1 cellular context compared by ENCODE assay signal in the genomic region with DNA sequence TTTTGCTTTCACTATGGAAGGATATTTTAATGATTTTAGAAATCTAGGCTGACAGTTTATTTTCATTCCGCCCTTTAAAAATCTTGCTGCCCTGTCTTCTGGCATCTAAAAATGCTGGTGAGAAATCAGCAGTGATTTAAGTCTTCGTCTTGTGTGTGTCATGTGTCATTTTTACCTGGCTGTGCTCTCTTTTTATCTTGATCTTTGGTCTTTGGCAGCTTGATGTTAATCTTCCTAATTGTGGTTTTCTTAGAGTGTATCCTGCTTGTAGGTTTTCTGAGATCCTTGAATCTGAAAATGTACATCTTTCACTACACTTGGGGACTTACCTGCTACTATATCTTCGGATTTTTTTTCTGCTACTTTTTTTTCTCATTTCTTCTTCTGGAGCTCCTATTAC.
TF ChIP-seq lines count a peak whose summit lies in the region.

No MANE protein-coding gene starts in this region.

TF ChIP-seq in HEK293T, 16 proteins besides CTCF, POLR2A, EP300 and RAD21 (continued from another document):
- TF ChIP-seq PKNOX1 (IDR thresholded peaks at IDR 0.05): no peak
- no peak for TF ChIP-seq ELF4 (IDR thresholded peaks at IDR 0.05)
- no peak for TF ChIP-seq FOXM1 (IDR thresholded peaks at IDR 0.05; ENCODE audit: borderline replicate concordance)
- no peak for TF ChIP-seq FOXK2 (IDR thresholded peaks at IDR 0.05)
